In the genomic region with DNA sequence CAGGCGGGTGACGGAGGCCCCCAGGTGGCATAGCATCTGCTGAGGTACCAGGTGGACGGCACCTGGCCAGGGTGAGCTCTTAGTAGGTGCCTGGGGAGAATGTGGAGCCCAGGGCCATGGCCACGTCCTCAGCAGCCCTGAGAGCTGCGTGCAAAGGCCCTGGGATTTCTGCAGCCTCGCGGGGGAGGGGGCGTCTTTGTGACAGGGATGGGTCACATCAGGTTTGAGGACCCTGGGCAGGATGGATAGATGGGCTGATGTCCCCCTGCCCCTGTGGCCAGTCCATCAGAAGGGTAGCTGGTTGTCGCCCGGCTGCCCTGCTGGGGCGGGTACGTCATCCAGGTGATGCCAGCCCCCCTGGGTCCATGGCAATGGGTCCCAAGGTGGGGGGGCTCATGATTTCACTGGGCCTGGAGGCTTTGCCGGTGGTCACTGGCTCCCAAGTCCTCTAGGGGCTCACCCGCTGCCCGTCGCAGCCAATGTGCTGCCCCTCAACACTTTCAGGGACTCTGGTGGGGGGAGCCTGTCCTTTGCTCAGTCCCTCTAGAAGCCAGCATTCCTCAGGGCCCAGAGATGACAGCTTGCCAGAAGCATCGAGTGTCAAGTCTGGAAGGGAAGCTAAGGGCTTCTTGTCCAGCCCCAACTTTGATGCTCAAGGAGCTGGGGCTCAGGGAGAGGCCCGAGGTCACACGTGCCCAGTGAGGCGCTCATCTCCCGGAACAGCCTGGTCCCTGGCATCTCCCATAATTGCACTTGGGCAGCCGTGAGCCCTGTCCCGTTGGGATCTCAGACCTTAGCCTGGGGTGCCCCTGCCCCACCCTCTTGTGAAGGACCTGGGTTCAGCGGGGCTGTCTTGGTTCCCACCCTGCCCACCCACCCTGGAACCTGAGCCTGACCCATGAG, we compare ENCODE assay signal across 21 cellular contexts. TPM values are rescaled to one million over a fixed set of nuclear protein-coding genes. Genes with fewer than 3 reads are reported as not detected.
A peak's percentile ranks its signal among the peaks of the same experiment; 100 is the strongest.
DNase-seq lines count a peak whose midpoint lies in the region; ATAC-seq, FAIRE-seq and TF ChIP-seq lines count a peak whose summit lies in the region.
"Had no signal": no experiment of that assay in that cellular context is flagged by ENCODE, and none has a peak within 500 bp of the region (broad histone marks: within the 10 kb centered on the region; RNA-seq: fewer than 3 reads in every experiment).

No MANE protein-coding gene starts in this region.

- intact Hi-C loops in kidney (cut with DNase I) = no loop called here

- FAIRE-seq in kidney (lab: Jason Lieb, UNC) = no peak
- FAIRE-seq: D721Med, RCC 7860 had no signal

- H3K27me3 Mint-ChIP-seq in activated naive CD8-positive, alpha-beta T cell treated with anti-CD3 and anti-CD28 coated beads, Interleukin-2, amount 10 ng/mL, durations not matched to agents 7 days and 5 days = peaks cover 6% of the 10 kb centered on the region
- no peaks in the 10 kb centered on the region for H3K27me3 Mint-ChIP-seq in activated naive CD8-positive, alpha-beta T cell treated with anti-CD3 and anti-CD28 coated beads for 36 hours
- H3K27me3 Mint-ChIP-seq in type B pancreatic cell = peaks cover 5% of the 10 kb centered on the region

- no peaks in the 10 kb centered on the region for H3K9me3 Mint-ChIP-seq in activated naive CD8-positive, alpha-beta T cell treated with anti-CD3 and anti-CD28 coated beads, Interleukin-2, amount 10 ng/mL, durations not matched to agents 7 days and 5 days
- no peaks in the 10 kb centered on the region for H3K9me3 Mint-ChIP-seq in activated naive CD8-positive, alpha-beta T cell treated with anti-CD3 and anti-CD28 coated beads for 36 hours
- H3K9me3 Mint-ChIP-seq in type B pancreatic cell = no peaks in the 10 kb centered on the region
- H3K9me3 Mint-ChIP-seq: CD8-positive, alpha-beta T cell had no signal

- H3K27ac ChIP-seq in VCaP = peak overlapping the region; percentile 59; the same call in 1 of the 2 replicates
- no peak overlapping the region for H3K27ac ChIP-seq in kidney (ENCODE audit: low read depth in 2 of 2, low read length in 2 of 2)

- no peaks in the 10 kb centered on the region for H3K9me3 ChIP-seq in kidney (ENCODE audit: control insufficient read depth in 1 of 2, low read length in 2 of 2)

- H3K4me1 ChIP-seq in kidney (ENCODE audit: control insufficient read depth in 1 of 2, insufficient read depth in 1 of 2, low read depth in 1 of 2, low read length in 2 of 2) = no peaks in the 10 kb centered on the region

- POLR2A ChIA-PET in activated naive CD8-positive, alpha-beta T cell treated with anti-CD3 and anti-CD28 coated beads, Interleukin-2, amount 10 ng/mL, durations not matched to agents 7 days and 5 days (lab: Charles Lee) = interaction anchor here (1.5 kb wide), 1 partner anchor 9 kb away, joined by 5 read pairs; a partner anchor contains a TSS

- H3K4me1 Mint-ChIP-seq in activated naive CD8-positive, alpha-beta T cell treated with anti-CD3 and anti-CD28 coated beads, Interleukin-2, amount 10 ng/mL, durations not matched to agents 7 days and 5 days = peaks cover 9% of the 10 kb centered on the region
- peaks cover 6% of the 10 kb centered on the region for H3K4me1 Mint-ChIP-seq in activated naive CD8-positive, alpha-beta T cell treated with anti-CD3 and anti-CD28 coated beads for 36 hours
- H3K4me1 Mint-ChIP-seq in type B pancreatic cell (ENCODE audit: unreplicated experiment) = no peaks in the 10 kb centered on the region

- H3K36me3 Mint-ChIP-seq in activated naive CD8-positive, alpha-beta T cell treated with anti-CD3 and anti-CD28 coated beads, Interleukin-2, amount 10 ng/mL, durations not matched to agents 7 days and 5 days = no peaks in the 10 kb centered on the region
- no peaks in the 10 kb centered on the region for H3K36me3 Mint-ChIP-seq in activated naive CD8-positive, alpha-beta T cell treated with anti-CD3 and anti-CD28 coated beads for 36 hours
- H3K36me3 Mint-ChIP-seq in type B pancreatic cell = no peaks in the 10 kb centered on the region
- H3K36me3 Mint-ChIP-seq: CD8-positive, alpha-beta T cell had no signal

- H3K27ac Mint-ChIP-seq in activated naive CD8-positive, alpha-beta T cell treated with anti-CD3 and anti-CD28 coated beads, Interleukin-2, amount 10 ng/mL, durations not matched to agents 7 days and 5 days = peak overlapping the region; percentile 2
- no peak overlapping the region for H3K27ac Mint-ChIP-seq in activated naive CD8-positive, alpha-beta T cell treated with anti-CD3 and anti-CD28 coated beads for 36 hours
- no peak overlapping the region for H3K27ac Mint-ChIP-seq in type B pancreatic cell
- H3K27ac Mint-ChIP-seq: CD8-positive, alpha-beta T cell had no signal

- no peak overlapping the region for H3K4me3 Mint-ChIP-seq in activated naive CD8-positive, alpha-beta T cell treated with anti-CD3 and anti-CD28 coated beads, Interleukin-2, amount 10 ng/mL, durations not matched to agents 7 days and 5 days
- H3K4me3 Mint-ChIP-seq in activated naive CD8-positive, alpha-beta T cell treated with anti-CD3 and anti-CD28 coated beads for 36 hours = no peak overlapping the region
- no peak overlapping the region for H3K4me3 Mint-ChIP-seq in type B pancreatic cell
- H3K4me3 Mint-ChIP-seq: CD8-positive, alpha-beta T cell had no signal

- no peak overlapping the region for H3K9ac ChIP-seq in kidney (ENCODE audit: low read length in 2 of 2)

- no peak overlapping the region for H3K4me3 ChIP-seq in kidney (ENCODE audit: low read length in 2 of 2)

- no peak for ATAC-seq in activated naive CD8-positive, alpha-beta T cell treated with anti-CD3 and anti-CD28 coated beads, Interleukin-2, amount 10 ng/mL, durations not matched to agents 7 days and 5 days (ENCODE audit: low read depth)
- no peak for ATAC-seq in HG03175 (IDR thresholded peaks at IDR 0.05; ENCODE audit: unreplicated experiment)
- ATAC-seq in HG03025 (IDR thresholded peaks at IDR 0.05; ENCODE audit: low FRiP score, unreplicated experiment) = no peak
- ATAC-seq: CD8-positive, alpha-beta T cell had no signal

- TF ChIP-seq CTCF in VCaP (conservative IDR thresholded peaks at IDR 0.05) (no peak), kidney (IDR thresholded peaks at IDR 0.05; ENCODE audit: borderline replicate concordance, extremely low read depth, insufficient read depth) (no peak), type B pancreatic cell (conservative IDR thresholded peaks at IDR 0.05) (no peak)

- no peak for DNase-seq in activated naive CD8-positive, alpha-beta T cell treated with anti-CD3 and anti-CD28 coated beads, Interleukin-2, amount 10 ng/mL, durations not matched to agents 7 days and 5 days
- no peak for DNase-seq in activated naive CD8-positive, alpha-beta T cell treated with anti-CD3 and anti-CD28 coated beads for 36 hours
- peak; percentile 65 for DNase-seq in kidney
- peak; percentile 64 for DNase-seq in type B pancreatic cell (ENCODE audit: extremely low spot score, unreplicated experiment)
- no peak for DNase-seq in DMS 273 treated with DMSO at 0.1 percent for 48 hours (lab: John Stamatoyannopoulos, UW)
- DNase-seq: CD8-positive, alpha-beta T cell; DMS79 treated with DMSO at 0.1 percent for 48 hours; NCI-H1105; NCI-H2081 treated with DMSO at 0.1 percent for 48 hours; NCI-H510A; NCI-H748 treated with DMSO at 0.1 percent for 48 hours; NK-92 treated with Interleukin-12 subunit alpha and Interleukin-12 subunit beta, amount 100 ng/mL, for 24 hours; Right ventricle myocardium superior had no signal

- H3K36me3 ChIP-seq in kidney (ENCODE audit: control insufficient read depth in 1 of 2, insufficient read depth in 2 of 2, low read length in 2 of 2) = no peaks in the 10 kb centered on the region

RNA-seq across cellular contexts. Expression of a gene that starts 0.8 kb away (rescaled TPM):
- total RNA-seq in activated naive CD8-positive, alpha-beta T cell treated with anti-CD3 and anti-CD28 coated beads, Interleukin-2, amount 10 ng/mL, durations not matched to agents 7 days and 5 days = not detected
- total RNA-seq in activated naive CD8-positive, alpha-beta T cell treated with anti-CD3 and anti-CD28 coated beads for 36 hours = not detected
- not detected for total RNA-seq in kidney
- polyA plus RNA-seq in kidney (ENCODE audit: insufficient read depth, low read depth, low replicate concordance) = not detected
- not detected in 2 replicates for total RNA-seq in type B pancreatic cell (ENCODE audit: low replicate concordance)
- total RNA-seq: A172; CD8-positive, alpha-beta T cell; H4 had no signal
- polyA plus RNA-seq: BJ had no signal

RNA-seq across cellular contexts. Expression of a gene that starts 9.0 kb away (rescaled TPM):
- total RNA-seq in activated naive CD8-positive, alpha-beta T cell treated with anti-CD3 and anti-CD28 coated beads, Interleukin-2, amount 10 ng/mL, durations not matched to agents 7 days and 5 days = 10 to 100 TPM; 10.9 to 12.4 TPM
- 10 to 100 TPM; 30.2 to 31.0 TPM for total RNA-seq in activated naive CD8-positive, alpha-beta T cell treated with anti-CD3 and anti-CD28 coated beads for 36 hours
- total RNA-seq in kidney (11.9 TPM), type B pancreatic cell (ENCODE audit: low replicate concordance) (10.3 and 16.0 TPM in 2 replicates)
- polyA plus RNA-seq in kidney (ENCODE audit: insufficient read depth, low read depth, low replicate concordance) = 57.0 TPM

RNA-seq across cellular contexts. Expression of a gene that starts 11.7 kb away (rescaled TPM):
- under 1 TPM; 0.33 to 0.57 TPM for total RNA-seq in activated naive CD8-positive, alpha-beta T cell treated with anti-CD3 and anti-CD28 coated beads, Interleukin-2, amount 10 ng/mL, durations not matched to agents 7 days and 5 days
- under 1 TPM; 0.27 to 0.70 TPM for total RNA-seq in activated naive CD8-positive, alpha-beta T cell treated with anti-CD3 and anti-CD28 coated beads for 36 hours
- 7.7 TPM for total RNA-seq in kidney
- polyA plus RNA-seq in kidney (ENCODE audit: insufficient read depth, low read depth, low replicate concordance) = 111 TPM
- 2.2 and 5.8 TPM in 2 replicates for total RNA-seq in type B pancreatic cell (ENCODE audit: low replicate concordance)
- total RNA-seq: CD8-positive, alpha-beta T cell; Right ventricle myocardium superior had no signal
- polyA plus RNA-seq: BJ had no signal

RNA-seq across cellular contexts. Expression of a gene that starts 32.0 kb away (rescaled TPM):
- total RNA-seq in activated naive CD8-positive, alpha-beta T cell treated with anti-CD3 and anti-CD28 coated beads, Interleukin-2, amount 10 ng/mL, durations not matched to agents 7 days and 5 days = 100 to 1,000 TPM; 211 to 219 TPM
- total RNA-seq in activated naive CD8-positive, alpha-beta T cell treated with anti-CD3 and anti-CD28 coated beads for 36 hours = 100 to 1,000 TPM; 317 to 321 TPM
- 191 TPM for total RNA-seq in kidney
- 395 TPM for polyA plus RNA-seq in kidney (ENCODE audit: insufficient read depth, low read depth, low replicate concordance)
- total RNA-seq in type B pancreatic cell (ENCODE audit: low replicate concordance) = 220 and 226 TPM in 2 replicates

RNA-seq across cellular contexts. Expression of a gene that starts 35.6 kb away (rescaled TPM):
- total RNA-seq in activated naive CD8-positive, alpha-beta T cell treated with anti-CD3 and anti-CD28 coated beads, Interleukin-2, amount 10 ng/mL, durations not matched to agents 7 days and 5 days = not detected
- total RNA-seq in activated naive CD8-positive, alpha-beta T cell treated with anti-CD3 and anti-CD28 coated beads for 36 hours = not detected
- total RNA-seq in kidney = 1.6 TPM
- polyA plus RNA-seq in kidney (ENCODE audit: insufficient read depth, low read depth, low replicate concordance) = 2.1 TPM
- total RNA-seq in type B pancreatic cell (ENCODE audit: low replicate concordance) = 4.8 and 9.4 TPM in 2 replicates
- total RNA-seq: A172; CD8-positive, alpha-beta T cell; H4; Right ventricle myocardium superior had no signal
- polyA plus RNA-seq: BJ had no signal

Comparison
In these comparisons a context has a peak if more than half of its experiments do, and no peak if none do; other contexts are left out.
1. DNase-seq: peak in kidney (single experiment) and type B pancreatic cell (single experiment); none in activated naive CD8-positive, alpha-beta T cell treated with anti-CD3 and anti-CD28 coated beads, Interleukin-2, amount 10 ng/mL, durations not matched to agents 7 days and 5 days (single experiment), activated naive CD8-positive, alpha-beta T cell treated with anti-CD3 and anti-CD28 coated beads for 36 hours (single experiment) and DMS 273 treated with DMSO at 0.1 percent for 48 hours (single experiment).